Comparison of ENCODE assay signal across 8 cellular contexts in genomic region chr17:81976332-81977210, GRCh38. TPM values are rescaled to one million over a fixed set of nuclear protein-coding genes. Genes with fewer than 3 reads are reported as not detected.
DNase-seq lines count a peak whose midpoint lies in the region; ATAC-seq and TF ChIP-seq lines count a peak whose summit lies in the region.

No MANE protein-coding gene starts in this region.

- H3K4me1 ChIP-seq in iPS DF 6.9 (ENCODE audit: control insufficient read depth, insufficient read depth, low read length), result no peaks in the 10 kb centered on the region
- peaks cover 21 to 26% (median 24%) of the 10 kb centered on the region in 3 donors for H3K4me1 ChIP-seq in skeletal muscle tissue (ENCODE audit: control insufficient read depth in 3 of 3, insufficient read depth in 3 of 3, low read length in 3 of 3)

- H3K4me1 Mint-ChIP-seq in activated naive CD8-positive, alpha-beta T cell treated with anti-CD3 and anti-CD28 coated beads, Interleukin-2, amount 50 U/mL, for 24 hours, result peaks cover 38% of the 10 kb centered on the region

- no CpG with 5 or more reads among the region's 30 CpGs for WGBS in iPS DF 6.9 (ENCODE audit: insufficient coverage, insufficient read length)

- in situ Hi-C loops in Caki2 (cut with HindIII; ENCODE audit: low pct_unique_long_range_greater_than_20kb, low sequenced_read_pairs), result no loop called here
- in situ Hi-C loops in GM13977 (cut with MboI; ENCODE audit: low pct_unique_long_range_greater_than_20kb, low sequenced_read_pairs, unreplicated experiment), result no loop called here

- TF ChIP-seq CTCF in GM13977 (IDR thresholded peaks at IDR 0.05; ENCODE audit: extremely low read depth, insufficient read depth, missing control alignments) (no peak), GM20000 (IDR thresholded peaks at IDR 0.05; ENCODE audit: extremely low read depth, missing control alignments) (no peak)

- peak; percentile 8 for ATAC-seq in HG02642 (IDR thresholded peaks at IDR 0.05; ENCODE audit: poor library complexity, unreplicated experiment)
- peak; percentile 37 for ATAC-seq in activated naive CD8-positive, alpha-beta T cell treated with anti-CD3 and anti-CD28 coated beads, Interleukin-2, amount 50 U/mL, for 24 hours

- no peaks in the 10 kb centered on the region for H3K27me3 Mint-ChIP-seq in activated naive CD8-positive, alpha-beta T cell treated with anti-CD3 and anti-CD28 coated beads, Interleukin-2, amount 50 U/mL, for 24 hours

- H3K27ac ChIP-seq in iPS DF 6.9 (ENCODE audit: low read length) (no peak overlapping the region), skeletal muscle tissue (ENCODE audit: low read depth, low read length) (peak overlapping the region; percentile 88)

- H3K27me3 ChIP-seq in iPS DF 6.9 (ENCODE audit: control insufficient read depth, insufficient read depth, low read length), result no peaks in the 10 kb centered on the region; the same call in 1 of the 2 replicates
- H3K27me3 ChIP-seq in skeletal muscle tissue (ENCODE audit: control insufficient read depth in 3 of 3, insufficient read depth in 3 of 3, low read length in 3 of 3), result no peaks in the 10 kb centered on the region

- H3K4me3 ChIP-seq in iPS DF 6.9 (ENCODE audit: low read length) (peak overlapping the region; percentile 77; the same call in 1 of the 2 replicates), skeletal muscle tissue (ENCODE audit: low read length in 3 of 3) (peak overlapping the region; percentile 79 to 87 (median 80))

- peak overlapping the region; percentile 97 for H3K27ac Mint-ChIP-seq in activated naive CD8-positive, alpha-beta T cell treated with anti-CD3 and anti-CD28 coated beads, Interleukin-2, amount 50 U/mL, for 24 hours

- H3K9me3 Mint-ChIP-seq in activated naive CD8-positive, alpha-beta T cell treated with anti-CD3 and anti-CD28 coated beads, Interleukin-2, amount 50 U/mL, for 24 hours, result peaks cover 3% of the 10 kb centered on the region

- peak; percentile 39 for DNase-seq in Caki2 (ENCODE audit: low read depth)
- peak; percentile 69 for DNase-seq in NCI-H748 (lab: John Stamatoyannopoulos, UW; ENCODE audit: unreplicated experiment)
- peak; percentile 59 for DNase-seq in activated naive CD8-positive, alpha-beta T cell treated with anti-CD3 and anti-CD28 coated beads, Interleukin-2, amount 50 U/mL, for 24 hours
- DNase-seq in iPS DF 6.9 (ENCODE audit: low read depth, low spot score), result no peak
- DNase-seq in GM13977 (ENCODE audit: low spot score), result no peak
- DNase-seq in GM20000 (ENCODE audit: low spot score), result no peak

- 0 out of 2 replicates have a peak, but pooled peaks cover 2% of the 10 kb centered on the region for H3K36me3 ChIP-seq in iPS DF 6.9 (ENCODE audit: control insufficient read depth, insufficient read depth, low read length)
- peaks cover 5 to 13% (median 6%) of the 10 kb centered on the region in 3 donors for H3K36me3 ChIP-seq in skeletal muscle tissue (ENCODE audit: control insufficient read depth in 3 of 3, insufficient read depth in 3 of 3, low read length in 3 of 3)

- H3K9me3 ChIP-seq in iPS DF 6.9 (ENCODE audit: control insufficient read depth, insufficient read depth, low read length) (no peaks in the 10 kb centered on the region), skeletal muscle tissue (ENCODE audit: control insufficient read depth in 3 of 3, low read length in 3 of 3) (no peaks in the 10 kb centered on the region)

- H3K9ac ChIP-seq in skeletal muscle tissue (ENCODE audit: low read depth in 1 of 3, low read length in 3 of 3), result peak overlapping the region; percentile 79 to 89 (median 85)

- peak overlapping the region; percentile 94 for H3K4me3 Mint-ChIP-seq in activated naive CD8-positive, alpha-beta T cell treated with anti-CD3 and anti-CD28 coated beads, Interleukin-2, amount 50 U/mL, for 24 hours

- peaks cover 4% of the 10 kb centered on the region for H3K36me3 Mint-ChIP-seq in activated naive CD8-positive, alpha-beta T cell treated with anti-CD3 and anti-CD28 coated beads, Interleukin-2, amount 50 U/mL, for 24 hours (ENCODE audit: low read depth)

RNA-seq across cellular contexts. Expression of gene ASPSCR1, which starts 0.9 kb away (rescaled TPM):
- 48.7 and 62.8 TPM in 2 replicates for total RNA-seq in Caki2 (2014; rRNA removed; shearing (Covaris generic); ENCODE audit: low replicate concordance)
- 18.8 TPM for total RNA-seq in skeletal muscle tissue

RNA-seq across cellular contexts. Expression of gene NOTUM, which starts 15.6 kb away (rescaled TPM):
- total RNA-seq in Caki2 (2014; rRNA removed; shearing (Covaris generic); ENCODE audit: low replicate concordance), result not detected in 2 replicates
- total RNA-seq in skeletal muscle tissue, result 0.52 TPM

RNA-seq across cellular contexts. Expression of gene MYADML2, which starts 29.5 kb away (rescaled TPM):
- total RNA-seq in Caki2 (2014; rRNA removed; shearing (Covaris generic); ENCODE audit: low replicate concordance), result not detected in 2 replicates
- total RNA-seq in skeletal muscle tissue, result 16.7 TPM

RNA-seq across cellular contexts. Expression of gene PYCR1, which starts 39.5 kb away (rescaled TPM):
- total RNA-seq in Caki2 (2014; rRNA removed; shearing (Covaris generic); ENCODE audit: low replicate concordance), result 272 and 283 TPM in 2 replicates
- total RNA-seq in skeletal muscle tissue, result 43.8 TPM

RNA-seq across cellular contexts. Expression of gene CENPX, which starts 46.1 kb away (rescaled TPM):
- 157 and 162 TPM in 2 replicates for total RNA-seq in Caki2 (2014; rRNA removed; shearing (Covaris generic); ENCODE audit: low replicate concordance)
- 20.9 TPM for total RNA-seq in skeletal muscle tissue

Comparison
In these comparisons a context has a peak if more than half of its experiments do, and no peak if none do; other contexts are left out.
1. DNase-seq: peak in Caki2 (single experiment), NCI-H748 (single experiment) and activated naive CD8-positive, alpha-beta T cell treated with anti-CD3 and anti-CD28 coated beads, Interleukin-2, amount 50 U/mL, for 24 hours (single experiment); none in iPS DF 6.9 (single experiment), GM13977 (single experiment) and GM20000 (single experiment).
2. RNA of gene MYADML2, which starts 29.5 kb away (total RNA-seq): 16.7 TPM in skeletal muscle tissue (single experiment); not detected in Caki2; every median in the first group is over 10 times any median in the second.